ENCODE assay signal across 25 cellular contexts in the genomic region with DNA sequence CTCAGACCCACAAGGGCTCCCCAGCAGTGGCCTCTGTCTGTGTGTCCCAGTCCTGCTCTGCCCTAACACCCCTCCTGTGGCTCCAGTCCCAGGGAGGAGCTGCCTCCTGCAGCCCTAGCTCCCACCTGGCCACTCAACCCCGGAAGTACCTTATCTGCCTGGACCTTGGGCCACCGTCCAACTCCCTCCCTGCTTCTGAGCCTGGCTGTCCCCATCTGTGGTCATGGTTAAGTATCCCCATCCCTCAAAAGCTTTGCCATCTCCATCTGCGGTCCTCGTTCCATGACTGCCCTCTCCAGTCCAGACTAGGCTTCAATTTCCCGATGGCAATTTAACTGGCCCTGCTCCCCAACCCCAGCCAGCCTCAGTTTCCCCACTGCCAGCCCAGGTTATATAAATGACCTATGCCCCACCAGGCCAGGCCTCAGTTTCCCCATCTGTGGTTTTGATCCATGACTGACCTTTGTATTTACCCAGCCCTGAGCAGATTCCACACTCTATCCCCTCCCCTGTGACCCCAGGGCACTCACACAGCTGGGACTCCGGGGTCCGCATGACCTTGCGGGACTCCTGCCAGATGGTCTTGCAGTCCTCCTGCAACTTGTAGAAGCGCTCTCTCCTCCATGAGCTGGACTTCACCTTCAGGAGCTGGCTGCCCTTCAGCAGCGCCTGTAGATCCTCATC. TPM values are rescaled to one million over a fixed set of nuclear protein-coding genes. Genes with fewer than 3 reads are reported as not detected.
DNase-seq lines count a peak whose midpoint lies in the region; ATAC-seq and TF ChIP-seq lines count a peak whose summit lies in the region.
"Had no signal": no experiment of that assay in that cellular context is flagged by ENCODE, and none has a peak within 500 bp of the region (broad histone marks: within the 10 kb centered on the region; RNA-seq: fewer than 3 reads in every experiment).

No MANE protein-coding gene starts in this region.

- WGBS in heart left ventricle, 4 donors, result 76 to 83% (median 79%) methylated on average over 10 of the region's 10 CpGs
- WGBS in body of pancreas, 2 donors, result 52 to 62% methylated on average over 7 to 10 of the region's 10 CpGs

- H3K4me1 ChIP-seq in heart left ventricle (peaks cover 0 to 23% (median 7%) of the 10 kb centered on the region in 12 donors), body of pancreas (peaks cover 16% of the 10 kb centered on the region), osteoblast (ENCODE audit: insufficient read depth, low read length) (peaks cover 4% of the 10 kb centered on the region)

- no peak overlapping the region for H3K27ac ChIP-seq in heart left ventricle
- peak overlapping the region in 2 of 4 donors; percentile 31 to 53 for H3K27ac ChIP-seq in body of pancreas
- H3K27ac ChIP-seq in osteoblast (ENCODE audit: low read depth, low read length), result no peak overlapping the region
- H3K27ac ChIP-seq: C4-2B, GM23248, HL-60, spleen had no signal

- H3K4me2 ChIP-seq in osteoblast (ENCODE audit: insufficient read depth, low read length), result no peak overlapping the region

- no peaks in the 10 kb centered on the region for H3K27me3 ChIP-seq in heart left ventricle
- no peaks in the 10 kb centered on the region for H3K27me3 ChIP-seq in body of pancreas
- no peaks in the 10 kb centered on the region for H3K27me3 ChIP-seq in osteoblast (ENCODE audit: insufficient read depth, low read length)
- H3K27me3 ChIP-seq: spleen, upper lobe of left lung had no signal

- H3K79me2 ChIP-seq in osteoblast (ENCODE audit: insufficient read depth, low read length), result peaks cover 16% of the 10 kb centered on the region

- H3K36me3 ChIP-seq in heart left ventricle (peaks cover 0 to 50% (median 32%) of the 10 kb centered on the region in 9 donors), body of pancreas (replicated peaks in 1 of 2; ENCODE audit: insufficient read depth in 1 of 2, low read depth in 2 of 2) (peaks cover 0 to 4% of the 10 kb centered on the region in 2 donors), osteoblast (ENCODE audit: insufficient read depth, low read length) (peaks cover 18% of the 10 kb centered on the region)

- no peak for TF ChIP-seq CTCF in heart left ventricle (IDR thresholded peaks at IDR 0.05)
- no peak for TF ChIP-seq CTCF in body of pancreas (IDR thresholded peaks at IDR 0.05)
- TF ChIP-seq CTCF in osteoblast (IDR thresholded peaks at IDR 0.05; ENCODE audit: extremely low read depth, low read depth, low read length), result no peak

- H2AFZ ChIP-seq in osteoblast (ENCODE audit: low read length), result no peak overlapping the region
- H2AFZ ChIP-seq: GM23248 had no signal

- DNase-seq in heart left ventricle (peak in 3 of 5 donors; percentile 14 to 39 (median 21)), Right ventricle myocardium inferior (ENCODE audit: missing footprints) (no peak), body of pancreas (peak; percentile 65 to 88 (median 81)), osteoblast (ENCODE audit: insufficient read length, low spot score, missing footprints) (peak; percentile 58)
- DNase-seq in stimulated activated CD4-positive, alpha-beta T cell treated with anti-CD3 and anti-CD28 coated beads, Interleukin-4, amount 100 ng/mL, for 1 hour, result no peak
- DNase-seq in stimulated activated CD4-positive, alpha-beta T cell treated with anti-CD3 and anti-CD28 coated beads, Interleukin-4, amount 100 ng/mL, for 4 hours, result no peak
- DNase-seq: activated CD4-positive, alpha-beta T cell treated with anti-CD3 and anti-CD28 coated beads, Interleukin-2, amount 10 ng/mL, durations not matched to agents 24 days and 14 days; caudate nucleus; GM23248; Kasumi-1; left ventricle myocardium inferior; MV-4-11; naive B cell; NCI-H1436 treated with DMSO at 0.1 percent for 48 hours; NCI-H510A treated with DMSO at 0.1 percent for 48 hours; nucleus accumbens; PC-3; Right ventricle myocardium superior; spleen; upper lobe of left lung had no signal

- peaks cover 0 to 9% (median 0%) of the 10 kb centered on the region in 12 donors for H3K9me3 ChIP-seq in heart left ventricle
- H3K9me3 ChIP-seq in body of pancreas, result no peaks in the 10 kb centered on the region
- peaks cover 3% of the 10 kb centered on the region for H3K9me3 ChIP-seq in osteoblast (ENCODE audit: low read depth, low read length)

- ATAC-seq in heart left ventricle (no peak), Right ventricle myocardium inferior (no peak), body of pancreas (no peak), HG03045 (IDR thresholded peaks at IDR 0.05; ENCODE audit: unreplicated experiment) (no peak)
- ATAC-seq: activated naive CD4-positive, alpha-beta T cell treated with anti-CD3 and anti-CD28 coated beads, Interleukin-2, amount 50 U/mL, for 72 hours; PC-3 had no signal

- TF ChIP-seq POLR2A in heart left ventricle (IDR thresholded peaks at IDR 0.05), result no peak
- TF ChIP-seq POLR2A in body of pancreas (IDR thresholded peaks at IDR 0.05), result no peak

- H3K4me3 ChIP-seq in heart left ventricle (no peak overlapping the region), body of pancreas (no peak overlapping the region), osteoblast (ENCODE audit: insufficient read depth, low read length) (no peak overlapping the region)
- H3K4me3 ChIP-seq: GM23248, left ventricle myocardium inferior, spleen, upper lobe of left lung had no signal

- peaks cover 8% of the 10 kb centered on the region for H4K20me1 ChIP-seq in osteoblast (ENCODE audit: insufficient read depth, low read length)

- intact Hi-C loops in heart left ventricle (cut with DNase I) (no loop called here), Right ventricle myocardium inferior (cut with DNase I) (no loop called here), body of pancreas (cut with DNase I) (no loop called here)

RNA-seq across cellular contexts. Expression of gene PLCD1, which starts 9.6 kb away (rescaled TPM):
- total RNA-seq in heart left ventricle (10 to 100 TPM in 7 of 9 donors, 1 to 10 TPM in 2; 8.1 to 14.9 (median 12.4) TPM), Right ventricle myocardium inferior (10.7 TPM), body of pancreas (10 to 100 TPM in 1 of 2 donors, 1 to 10 TPM in 1; 7.9 to 12.2 TPM), osteoblast (23.2 and 23.6 TPM in 2 replicates)
- polyA plus RNA-seq in heart left ventricle, result 10 to 100 TPM in 1 of 2 donors, 1 to 10 TPM in 1; 9.5 to 10.6 TPM

RNA-seq across cellular contexts. Expression of gene DLEC1, which starts 19.2 kb away (rescaled TPM):
- 1 to 10 TPM in 1 of 9 donors, under 1 TPM in 7, not detected in 1; 0.07 to 1.3 (median 0.16) TPM for total RNA-seq in heart left ventricle
- polyA plus RNA-seq in heart left ventricle, result under 1 TPM; 0.06 to 0.61 TPM
- total RNA-seq in Right ventricle myocardium inferior, result 0.08 TPM
- 1 to 10 TPM in 1 of 2 donors, under 1 TPM in 1; 0.78 to 1.3 TPM for total RNA-seq in body of pancreas
- total RNA-seq in osteoblast, result under 0.01 and 0.29 TPM in 2 replicates
- total RNA-seq: endothelial cell of umbilical vein, GM23248, PC-3 had no signal
- polyA plus RNA-seq: endothelial cell of umbilical vein had no signal

RNA-seq across cellular contexts. Expression of gene VILL, which starts 29.2 kb away (rescaled TPM):
- total RNA-seq in heart left ventricle (1 to 10 TPM; 1.1 to 6.3 (median 2.6) TPM), Right ventricle myocardium inferior (4.4 TPM), body of pancreas (10 to 100 TPM in 1 of 2 donors, 1 to 10 TPM in 1; 3.6 to 10.4 TPM), osteoblast (6.8 and 7.6 TPM in 2 replicates)
- 1 to 10 TPM; 2.7 to 3.4 TPM for polyA plus RNA-seq in heart left ventricle

Comparison
In these comparisons a context has a peak if more than half of its experiments do, and no peak if none do; other contexts are left out.
1. DNase-seq: peak in heart left ventricle (3 of 5), body of pancreas (4 of 4) and osteoblast (single experiment); none in Right ventricle myocardium inferior (single experiment), stimulated activated CD4-positive, alpha-beta T cell treated with anti-CD3 and anti-CD28 coated beads, Interleukin-4, amount 100 ng/mL, for 1 hour (single experiment) and stimulated activated CD4-positive, alpha-beta T cell treated with anti-CD3 and anti-CD28 coated beads, Interleukin-4, amount 100 ng/mL, for 4 hours (0 of 2).